In genomic region chr6:155695495-155695894, GRCh38 we compare ENCODE assay signal across 6 cellular contexts.
"Had no signal": no experiment of that assay in that cellular context is flagged by ENCODE, and none has a peak within 500 bp of the region (broad histone marks: within the 10 kb centered on the region; RNA-seq: fewer than 3 reads in every experiment).

No MANE protein-coding gene starts in this region.

- DNase-seq: H9, HCEC 1CT had no signal

- H3K4me3 Mint-ChIP-seq: GM23338, H9, IgD-negative memory B cell had no signal

- H2AFZ ChIP-seq: GM23338 had no signal

- H3K4me1 Mint-ChIP-seq: GM23338, H9, IgD-negative memory B cell had no signal

- H3K27ac ChIP-seq: HL-60 had no signal

- H3K4me2 ChIP-seq: GM23338 had no signal

- H3K36me3 Mint-ChIP-seq: IgD-negative memory B cell had no signal

- H3K27ac Mint-ChIP-seq: GM23338, IgD-negative memory B cell had no signal

- ATAC-seq: GM23338, HepG2 had no signal

- H3K9me3 Mint-ChIP-seq: GM23338, H9, IgD-negative memory B cell had no signal

- H3K4me3 ChIP-seq: GM23338 had no signal
